18 cellular contexts compared by ENCODE assay signal in the genomic region with DNA sequence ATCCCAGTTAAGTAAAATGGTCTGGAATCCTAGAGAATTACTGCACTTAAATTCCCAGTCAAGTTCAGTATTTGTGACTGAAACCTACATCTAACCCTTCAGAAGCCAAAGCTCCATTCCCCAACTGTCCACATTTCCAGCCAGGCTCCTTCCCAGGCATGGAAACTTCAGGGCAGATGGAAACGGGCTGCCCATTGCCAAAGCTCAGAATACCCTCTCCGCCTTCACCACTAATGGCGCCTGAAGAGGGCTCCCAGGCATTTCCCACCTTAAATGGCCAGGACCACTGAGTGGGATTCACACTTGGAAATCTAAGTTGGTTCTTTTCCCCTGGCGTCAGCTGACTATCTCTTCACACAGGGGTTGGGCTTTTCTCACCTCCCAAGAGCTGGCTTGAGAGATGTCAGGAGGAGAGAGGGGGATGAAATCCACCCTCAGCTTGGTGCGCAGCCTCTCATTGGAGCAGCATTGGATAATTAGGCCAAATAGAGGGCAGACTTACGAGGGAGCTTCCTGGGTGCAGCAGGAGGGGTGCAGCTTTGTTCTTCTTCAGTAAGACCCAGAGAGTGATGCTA.
"Had no signal": no experiment of that assay in that cellular context is flagged by ENCODE, and none has a peak within 500 bp of the region (broad histone marks: within the 10 kb centered on the region; RNA-seq: fewer than 3 reads in every experiment).

No MANE protein-coding gene starts in this region.

- H3K4me3 ChIP-seq: SJSA1, smooth muscle cell had no signal

- H3K27me3 ChIP-seq: SJSA1 had no signal

- H3K4me1 ChIP-seq: SJSA1 had no signal

- H3K9me3 ChIP-seq: SJSA1 had no signal

- H3K36me3 ChIP-seq: SJSA1 had no signal

- ATAC-seq: activated CD8-positive, alpha-beta T cell treated with anti-CD3 and anti-CD28 coated beads for 36 hours; left lobe of liver; naive thymus-derived CD8-positive, alpha-beta T cell; WTC11 had no signal

- H3K27ac ChIP-seq: SJSA1 had no signal

- DNase-seq: activated CD4-positive, alpha-beta T cell treated with anti-CD3 and anti-CD28 coated beads for 4 hours; activated CD8-positive, alpha-beta T cell treated with anti-CD3 and anti-CD28 coated beads for 36 hours; activated T-cell treated with anti-CD3 and anti-CD28 coated beads, Interleukin-2, amount 50 U/mL, for 48 hours; central memory CD4-positive, alpha-beta T cell; dermis blood vessel endothelial cell; naive thymus-derived CD8-positive, alpha-beta T cell; nucleus accumbens; posterior cingulate gyrus; right cardiac atrium; stimulated activated CD4-positive, alpha-beta T cell treated with anti-CD3 and anti-CD28 coated beads, Interleukin-4, amount 100 ng/mL, for 4 hours; stimulated activated CD8-positive, alpha-beta memory T cell treated with anti-CD3 and anti-CD28 coated beads, Interleukin-4, amount 100 ng/mL, for 48 hours; stimulated activated naive CD4-positive, alpha-beta T cell treated with Interleukin-2 at 50 U/mL for 16 hours; substantia nigra; SW 1271 had no signal
